ENCODE assay signal across 2 cellular contexts in the genomic region with DNA sequence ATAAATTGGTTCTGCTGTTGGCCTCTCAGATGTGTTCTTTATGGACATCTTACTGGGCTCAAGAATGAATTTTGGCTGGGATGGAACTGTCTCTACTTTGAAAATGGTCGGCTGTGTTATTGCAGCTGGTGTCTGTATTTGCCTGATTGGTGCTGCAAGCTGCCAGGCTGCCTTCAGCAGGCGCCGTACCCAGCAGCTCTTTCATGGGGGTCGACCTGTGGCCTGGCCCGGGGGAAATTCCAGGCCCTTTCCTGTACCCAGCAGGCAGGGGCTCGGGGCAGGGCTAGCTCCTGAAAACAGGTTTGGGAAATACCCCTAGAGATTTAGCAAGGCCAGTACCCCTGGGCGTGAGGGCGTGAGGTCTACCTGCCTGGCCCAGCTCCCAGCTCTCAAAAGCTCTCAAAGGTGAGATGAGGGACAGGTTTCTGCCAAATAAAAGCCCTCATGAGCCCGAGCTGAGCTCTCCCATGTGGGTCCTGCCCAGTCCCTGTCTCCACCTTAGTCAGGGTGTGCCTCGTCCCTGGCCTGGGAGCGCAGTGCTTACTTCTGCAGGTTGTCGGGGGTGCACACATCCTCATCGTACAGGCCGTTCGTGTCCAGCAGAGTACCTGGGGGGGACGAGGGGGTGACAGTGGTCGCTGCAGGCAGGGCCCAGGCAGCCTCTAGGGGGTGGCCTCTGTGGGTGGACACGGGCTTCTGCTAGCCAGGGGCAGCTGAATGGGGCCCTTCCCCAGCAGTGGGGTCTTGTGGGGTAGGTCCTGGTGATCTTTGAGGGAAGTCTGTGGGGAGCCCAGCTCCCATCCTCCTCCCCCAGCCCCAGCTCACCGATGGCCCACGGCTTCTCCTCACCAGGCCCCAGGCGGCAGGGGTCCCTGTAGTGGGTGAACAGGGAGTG.
TF ChIP-seq lines count a peak whose summit lies in the region.

No MANE protein-coding gene starts in this region.

TF ChIP-seq in HEK293, 187 proteins besides CTCF, POLR2A, EP300 and RAD21:
- no peak for TF ChIP-seq ZNF692 (tag by site-specific recombination; IDR thresholded peaks at IDR 0.05)
- no peak for TF ChIP-seq ZBTB1 (tag by site-specific recombination; IDR thresholded peaks at IDR 0.05)
- peak; percentile 79; the same call in 1 of the 2 replicates for TF ChIP-seq ZNF10 (tag by site-specific recombination; IDR thresholded peaks at IDR 0.05)
- TF ChIP-seq GLIS2 (tag by site-specific recombination; IDR thresholded peaks at IDR 0.05) = 0 out of 2 replicates have a peak, but pooled peaks have one; percentile 21
- TF ChIP-seq ZNF350 (tag by site-specific recombination; IDR thresholded peaks at IDR 0.05) = no peak

TF ChIP-seq in K562, 482 proteins besides CTCF, POLR2A, EP300 and RAD21:
- no peak for TF ChIP-seq ZZZ3 (IDR thresholded peaks at IDR 0.05)
- TF ChIP-seq ZNF707 (CRISPR knock-in tag; conservative IDR thresholded peaks at IDR 0.05) = no peak
- TF ChIP-seq ZNF740 (CRISPR knock-in tag; IDR thresholded peaks at IDR 0.05) = peak; percentile 31; the same call in 1 of the 2 replicates
- TF ChIP-seq ZNF740 (tag; IDR thresholded peaks at IDR 0.05) = no peak
- TF ChIP-seq SOX6 (IDR thresholded peaks at IDR 0.05) = no peak
- TF ChIP-seq, protein P1, sequence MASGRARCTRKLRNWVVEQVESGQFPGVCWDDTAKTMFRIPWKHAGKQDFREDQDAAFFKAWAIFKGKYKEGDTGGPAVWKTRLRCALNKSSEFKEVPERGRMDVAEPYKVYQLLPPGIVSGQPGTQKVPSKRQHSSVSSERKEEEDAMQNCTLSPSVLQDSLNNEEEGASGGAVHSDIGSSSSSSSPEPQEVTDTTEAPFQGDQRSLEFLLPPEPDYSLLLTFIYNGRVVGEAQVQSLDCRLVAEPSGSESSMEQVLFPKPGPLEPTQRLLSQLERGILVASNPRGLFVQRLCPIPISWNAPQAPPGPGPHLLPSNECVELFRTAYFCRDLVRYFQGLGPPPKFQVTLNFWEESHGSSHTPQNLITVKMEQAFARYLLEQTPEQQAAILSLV (tag; IDR thresholded peaks at IDR 0.05) = no peak
- TF ChIP-seq MTA1 (IDR thresholded peaks at IDR 0.05; ENCODE audit: borderline replicate concordance) = no peak
- TF ChIP-seq, protein P2, sequence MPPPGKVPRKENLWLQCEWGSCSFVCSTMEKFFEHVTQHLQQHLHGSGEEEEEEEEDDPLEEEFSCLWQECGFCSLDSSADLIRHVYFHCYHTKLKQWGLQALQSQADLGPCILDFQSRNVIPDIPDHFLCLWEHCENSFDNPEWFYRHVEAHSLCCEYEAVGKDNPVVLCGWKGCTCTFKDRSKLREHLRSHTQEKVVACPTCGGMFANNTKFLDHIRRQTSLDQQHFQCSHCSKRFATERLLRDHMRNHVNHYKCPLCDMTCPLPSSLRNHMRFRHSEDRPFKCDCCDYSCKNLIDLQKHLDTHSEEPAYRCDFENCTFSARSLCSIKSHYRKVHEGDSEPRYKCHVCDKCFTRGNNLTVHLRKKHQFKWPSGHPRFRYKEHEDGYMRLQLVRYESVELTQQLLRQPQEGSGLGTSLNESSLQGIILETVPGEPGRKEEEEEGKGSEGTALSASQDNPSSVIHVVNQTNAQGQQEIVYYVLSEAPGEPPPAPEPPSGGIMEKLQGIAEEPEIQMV (tag; conservative IDR thresholded peaks at IDR 0.05; ENCODE audit: low read depth) = no peak
- TF ChIP-seq CXXC5 (CRISPR knock-in tag; IDR thresholded peaks at IDR 0.05) = no peak
- TF ChIP-seq POLR2G (IDR thresholded peaks at IDR 0.05; ENCODE audit: low read depth, low read length) = peak; percentile 59; the same call in 1 of the 2 replicates
- no peak for TF ChIP-seq PHTF2 (CRISPR knock-in tag; IDR thresholded peaks at IDR 0.05)
